Comparison of ENCODE assay signal across 21 cellular contexts in the genomic region with DNA sequence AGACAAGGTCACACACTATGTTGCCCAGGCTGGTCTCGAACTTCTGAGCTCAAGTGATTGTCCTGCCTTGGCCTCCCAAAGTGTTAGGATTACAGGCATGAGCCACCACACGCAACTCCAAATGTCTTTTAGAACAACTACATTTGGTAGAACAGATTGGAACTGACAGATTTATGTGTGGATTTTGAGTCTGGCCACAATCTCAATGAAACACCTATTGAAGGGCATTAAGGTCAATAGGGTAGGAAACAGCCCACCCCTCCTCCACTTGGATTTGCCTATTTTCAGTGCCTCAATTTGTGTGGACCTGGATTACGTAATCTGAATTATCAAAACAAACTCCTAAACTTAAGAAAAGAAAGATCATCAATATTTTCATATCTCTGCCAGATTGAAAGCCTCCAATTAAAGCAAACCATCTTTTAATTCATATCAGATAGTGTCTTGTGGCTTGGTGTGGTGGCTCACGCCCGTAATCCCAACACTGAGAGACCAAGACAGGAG. TPM values are rescaled to one million over a fixed set of nuclear protein-coding genes. Genes with fewer than 3 reads are reported as not detected.
DNase-seq lines count a peak whose midpoint lies in the region; ATAC-seq, FAIRE-seq and TF ChIP-seq lines count a peak whose summit lies in the region.
"Had no signal": no experiment of that assay in that cellular context is flagged by ENCODE, and none has a peak within 500 bp of the region (broad histone marks: within the 10 kb centered on the region; RNA-seq: fewer than 3 reads in every experiment).

No MANE protein-coding gene starts in this region.

- ATAC-seq in HepG2 (no peak), right lobe of liver (no peak)
- ATAC-seq: A549; CD8-positive, alpha-beta T cell had no signal

- TF ChIP-seq EP300 in HepG2 (IDR thresholded peaks at IDR 0.05; ENCODE audit: low read depth in 2 of 2, low read length in 2 of 2) = no peak
- TF ChIP-seq EP300 in HepG2 (CRISPR knock-in tag; IDR thresholded peaks at IDR 0.05; ENCODE audit: borderline replicate concordance) = no peak
- no peak for TF ChIP-seq EP300 in H1 (IDR thresholded peaks at IDR 0.05; ENCODE audit: borderline replicate concordance in 1 of 2, low read depth in 2 of 2, low read length in 2 of 2)

- H4K5ac ChIP-seq in H1 (ENCODE audit: insufficient read length, low read depth, low read length) = no peak overlapping the region

- TF ChIP-seq RAD21 in HepG2 (CRISPR knock-in tag; IDR thresholded peaks at IDR 0.05) (no peak), H1 (IDR thresholded peaks at IDR 0.05 in 1 of 2, conservative IDR thresholded peaks at IDR 0.05 in 1 of 2; ENCODE audit: low read depth in 2 of 2, low read length in 2 of 2) (no peak)

- H3K4ac ChIP-seq in H1 (replicated peaks; ENCODE audit: insufficient read length, low read depth, low read length) = no peak overlapping the region

- H2AK5ac ChIP-seq in H1 (ENCODE audit: low read depth, low read length) = no peak overlapping the region

- no peak overlapping the region for H3K56ac ChIP-seq in H1 (replicated peaks; ENCODE audit: insufficient read length, low read depth, low read length)

- H3K9me3 ChIP-seq in HepG2 (ENCODE audit: low read length) = no peaks in the 10 kb centered on the region
- H3K9me3 ChIP-seq in right lobe of liver = no peaks in the 10 kb centered on the region
- no peaks in the 10 kb centered on the region for H3K9me3 ChIP-seq in H1 (ENCODE audit: insufficient read depth in 2 of 2, low read depth in 1 of 2, low read length in 1 of 2)
- H3K9me3 ChIP-seq: A549; BLaER1 treated with 17β-estradiol and CSF1 and Interleukin-3, amounts not matched to agents 10 nM and 100 nM; Caco-2 had no signal

- no peak overlapping the region for H2AFZ ChIP-seq in HepG2 (ENCODE audit: low read length)
- no peak overlapping the region for H2AFZ ChIP-seq in H1 (ENCODE audit: low read length)

- no peak overlapping the region for H2BK5ac ChIP-seq in H1 (ENCODE audit: low read depth, low read length)

- H2BK15ac ChIP-seq in H1 (ENCODE audit: low read length) = no peak overlapping the region

- H3K36me3 ChIP-seq in HepG2 (replicated peaks in 1 of 2; ENCODE audit: control insufficient read depth in 1 of 2, insufficient read depth in 2 of 2, low read length in 2 of 2) (no peaks in the 10 kb centered on the region), right lobe of liver (no peaks in the 10 kb centered on the region), H1 (ENCODE audit: control insufficient read depth in 2 of 4, insufficient read depth in 4 of 4, low read length in 3 of 4) (no peaks in the 10 kb centered on the region)
- H3K36me3 ChIP-seq: BLaER1 treated with 17β-estradiol and CSF1 and Interleukin-3, amounts not matched to agents 10 nM and 100 nM had no signal

- intact Hi-C loops in HepG2 (cut with micrococcal nuclease; ENCODE audit: unreplicated experiment) = no loop called here
- intact Hi-C loops in right lobe of liver (cut with DNase I) = no loop called here

- in situ Hi-C loops in HepG2 (cut with HindIII; ENCODE audit: extremely low pct_ligation_motif_present, low pct_unique_long_range_greater_than_20kb) = no loop called here

- no TSS peak for BruUV-seq in HepG2 (replicated peaks; lab: Mats Ljungman, UMichigan)

- no peaks in the 10 kb centered on the region for H3K23me2 ChIP-seq in H1 (ENCODE audit: low read depth, low read length)

- no peak overlapping the region for H3K4me2 ChIP-seq in HepG2 (ENCODE audit: low read depth, low read length)
- no peak overlapping the region for H3K4me2 ChIP-seq in H1 (ENCODE audit: insufficient read depth in 1 of 2, low read depth in 2 of 2, low read length in 2 of 2)
- H3K4me2 ChIP-seq: A549; BLaER1 treated with 17β-estradiol and CSF1 and Interleukin-3, amounts not matched to agents 10 nM and 100 nM had no signal

- H3K79me2 ChIP-seq in HepG2 (ENCODE audit: insufficient read depth, low read length) (no peaks in the 10 kb centered on the region), H1 (ENCODE audit: control insufficient read depth in 1 of 2, insufficient read depth in 2 of 2, low read length in 2 of 2) (no peaks in the 10 kb centered on the region)

- H4K8ac ChIP-seq in H1 (ENCODE audit: extremely low read depth, insufficient read depth, low read length) = no peak overlapping the region

- CTCF ChIA-PET in HepG2 (lab: Yijun Ruan, JAX; ENCODE audit: low intra/inter-chr PET ratio, low total read pairs) (no interaction called here), H1 (lab: Charles Lee; ENCODE audit: partially characterized antibody) (no interaction called here)

- FAIRE-seq in HepG2 (lab: Jason Lieb, UNC) (no peak), H1 (lab: Jason Lieb, UNC) (no peak)
- FAIRE-seq: A549, D721Med, G401.6, GM12891, GM19239 had no signal

- no peak overlapping the region for H2BK12ac ChIP-seq in H1 (ENCODE audit: low read depth, low read length)

- no peak overlapping the region for H2BK120ac ChIP-seq in H1 (replicated peaks; ENCODE audit: low read depth, low read length)

- H4K20me1 ChIP-seq in HepG2 (ENCODE audit: insufficient read depth, low read length) = no peaks in the 10 kb centered on the region
- no peaks in the 10 kb centered on the region for H4K20me1 ChIP-seq in H1 (replicated peaks in 1 of 2; ENCODE audit: control insufficient read depth in 1 of 2, insufficient read depth in 2 of 2, low read length in 2 of 2)
- H4K20me1 ChIP-seq: BLaER1 treated with 17β-estradiol and CSF1 and Interleukin-3, amounts not matched to agents 10 nM and 100 nM had no signal

- H3K27me3 ChIP-seq in HepG2 (ENCODE audit: control insufficient read depth in 1 of 2, insufficient read depth in 2 of 2, low read length in 2 of 2) = no peaks in the 10 kb centered on the region
- no peaks in the 10 kb centered on the region for H3K27me3 ChIP-seq in right lobe of liver
- H3K27me3 ChIP-seq in H1 (replicated peaks in 1 of 4; ENCODE audit: control insufficient read depth in 3 of 4, extremely low read depth in 1 of 4, insufficient read depth in 3 of 4, low read length in 3 of 4) = no peaks in the 10 kb centered on the region
- H3K27me3 ChIP-seq: BLaER1 treated with 17β-estradiol and CSF1 and Interleukin-3, amounts not matched to agents 10 nM and 100 nM had no signal

- no peak for TF ChIP-seq CTCF in HepG2 (CRISPR knock-in tag; IDR thresholded peaks at IDR 0.05)
- no peak for TF ChIP-seq CTCF in right lobe of liver (IDR thresholded peaks at IDR 0.05)
- TF ChIP-seq CTCF in H1 (IDR thresholded peaks at IDR 0.05; ENCODE audit: control extremely low read depth in 1 of 3, insufficient read depth in 1 of 3, low read depth in 1 of 3, low read length in 3 of 3) = no peak

- no peaks in the 10 kb centered on the region for H3K4me1 ChIP-seq in HepG2 (ENCODE audit: insufficient read depth, low read length)
- H3K4me1 ChIP-seq in right lobe of liver = no peaks in the 10 kb centered on the region
- H3K4me1 ChIP-seq in H1 (replicated peaks in 1 of 4; ENCODE audit: control insufficient read depth in 3 of 4, insufficient read depth in 4 of 4, low read length in 3 of 4) = no peaks in the 10 kb centered on the region
- H3K4me1 ChIP-seq: A549, Caco-2 had no signal

- H3K14ac ChIP-seq in H1 (ENCODE audit: insufficient read length) = no peak overlapping the region

- no peak overlapping the region for H3K9ac ChIP-seq in HepG2 (ENCODE audit: insufficient read depth, low read depth, low read length)
- H3K9ac ChIP-seq in H1 (replicated peaks in 1 of 4; ENCODE audit: extremely low read depth in 1 of 4, low read depth in 3 of 4, low read length in 3 of 4) = no peak overlapping the region
- H3K9ac ChIP-seq: BLaER1 treated with 17β-estradiol and CSF1 and Interleukin-3, amounts not matched to agents 10 nM and 100 nM had no signal

- TF ChIP-seq POLR2A in HepG2 (IDR thresholded peaks at IDR 0.05; ENCODE audit: insufficient read depth in 1 of 2, low read depth in 2 of 2, low read length in 2 of 2) (no peak), right lobe of liver (IDR thresholded peaks at IDR 0.05) (no peak), H1 (IDR thresholded peaks at IDR 0.05; ENCODE audit: control extremely low read depth in 1 of 2, low read depth in 2 of 2, low read length in 2 of 2) (no peak)

- POLR2A ChIA-PET in HepG2 (lab: Yijun Ruan, JAX) (no interaction called here), H1 (lab: Charles Lee; ENCODE audit: partially characterized antibody) (interaction anchor here (1.1 kb wide), 1 partner anchor 15 kb away, joined by 3 read pairs; no protein-coding TSS in a partner anchor)

- H3K4me3 ChIP-seq in HepG2 (replicated peaks in 1 of 3; ENCODE audit: insufficient read depth in 1 of 3, low read depth in 2 of 3, low read length in 3 of 3) (no peak overlapping the region), right lobe of liver (no peak overlapping the region), H1 (ENCODE audit: extremely low read depth in 1 of 4, insufficient read depth in 2 of 4, low read depth in 3 of 4, low read length in 4 of 4) (no peak overlapping the region)
- H3K4me3 ChIP-seq: A549; BLaER1 treated with 17β-estradiol and CSF1 and Interleukin-3, amounts not matched to agents 10 nM and 100 nM had no signal

- H4K91ac ChIP-seq in H1 (replicated peaks; ENCODE audit: insufficient read length, low read length) = no peak overlapping the region

- no peak overlapping the region for H3K18ac ChIP-seq in H1 (ENCODE audit: extremely low read depth, low read length)

- no peak for DNase-seq in HepG2 (ENCODE audit: low spot score)
- DNase-seq in right lobe of liver = no peak
- DNase-seq in H1 (ENCODE audit: low read depth in 1 of 2, low spot score in 2 of 2) = no peak
- no peak for DNase-seq in kidney glomerular epithelial cell (lab: John Stamatoyannopoulos, UW)
- DNase-seq: AML-193; Caco-2; Calu3; CD4-positive, alpha-beta T cell; CD8-positive, alpha-beta T cell; DMS79 treated with DMSO at 0.1 percent for 48 hours; GF-D8 had no signal

- H3K79me1 ChIP-seq in H1 (ENCODE audit: low read depth, low read length) = no peaks in the 10 kb centered on the region

- no peak overlapping the region for H2BK20ac ChIP-seq in H1 (ENCODE audit: low read length)

- no peak overlapping the region for H3K23ac ChIP-seq in H1 (ENCODE audit: insufficient read length)

- 67% methylated on average over 5 of the region's 5 CpGs for WGBS in HepG2 (ENCODE audit: low lambda C conversion rate)
- WGBS in right lobe of liver (ENCODE audit: insufficient coverage, low coverage, low lambda C conversion rate, missing lambda C conversion rate) = 92% methylated on average over 5 of the region's 5 CpGs
- 86% methylated on average over 5 of the region's 5 CpGs; no CpG with 5 or more reads in 1 of the 2 experiments for WGBS in H1 (ENCODE audit: extremely low coverage in 1 of 2, insufficient coverage in 1 of 2, insufficient read length in 1 of 2, insufficient replicate concordance in 2 of 2, low coverage in 1 of 2, low lambda C conversion rate in 2 of 2, missing lambda C conversion rate in 1 of 2), 2 experiments

- no peak overlapping the region for H3K27ac ChIP-seq in HepG2 (ENCODE audit: extremely low read length, insufficient read depth, low read length)
- H3K27ac ChIP-seq in right lobe of liver = no peak overlapping the region
- H3K27ac ChIP-seq in H1 (ENCODE audit: low read depth, low read length) = no peak overlapping the region
- H3K27ac ChIP-seq: 22Rv1; A549; BLaER1 treated with 17β-estradiol and CSF1 and Interleukin-3, amounts not matched to agents 10 nM and 100 nM; C4-2B had no signal

RNA-seq across cellular contexts. Expression of a gene that starts 15.5 kb away (rescaled TPM):
- total RNA-seq in HepG2 (2016; rRNA removed; fragmentation: Illumina TruSeq; extraction: Trizol) = 194 and 260 TPM in 2 replicates
- total RNA-seq in HepG2 (2016; cell fraction: cytosol; rRNA removed; fragmentation: Illumina TruSeq; extraction: Trizol; ENCODE audit: low read depth) = 48.9 and 55.6 TPM in 2 replicates
- total RNA-seq in HepG2 (2016; cell fraction: insoluble cytoplasmic fraction; rRNA removed; fragmentation: Illumina TruSeq; extraction: Trizol) = 204 and 264 TPM in 2 replicates
- 86.8 and 98.1 TPM in 2 replicates for total RNA-seq in HepG2 (2016; cell fraction: membrane; rRNA removed; fragmentation: Illumina TruSeq; extraction: Trizol)
- total RNA-seq in HepG2 (2016; cell fraction: nucleus; rRNA removed; fragmentation: Illumina TruSeq; extraction: Trizol) = 194 and 215 TPM in 2 replicates
- 15.4 and 21.9 TPM in 2 replicates for polyA plus RNA-seq in HepG2 (2011; rRNA removed)
- polyA plus RNA-seq in HepG2 (2011; cell fraction: cytosol; rRNA removed) = 10.3 and 23.0 TPM in 2 replicates
- 4.8 and 9.7 TPM in 2 replicates for polyA plus RNA-seq in HepG2 (2011; cell fraction: nucleus; rRNA removed)
- 126 and 140 TPM in 2 replicates for polyA plus RNA-seq in HepG2 (2012)
- 10.5 and 11.8 TPM in 2 replicates for polyA plus RNA-seq in HepG2 (2016; cell fraction: cytosol; fragmentation: Illumina TruSeq; extraction: Trizol; ENCODE audit: low read depth)
- 87.6 and 99.1 TPM in 2 replicates for polyA plus RNA-seq in HepG2 (2016; cell fraction: insoluble cytoplasmic fraction; fragmentation: Illumina TruSeq; extraction: Trizol; ENCODE audit: low read depth)
- polyA plus RNA-seq in HepG2 (2016; cell fraction: membrane; fragmentation: Illumina TruSeq; extraction: Trizol; ENCODE audit: low read depth) = 25.9 and 27.7 TPM in 2 replicates
- 133 and 149 TPM in 2 replicates for polyA plus RNA-seq in HepG2 (2016; cell fraction: nucleus; fragmentation: Illumina TruSeq; extraction: Trizol; ENCODE audit: insufficient read depth, low read depth)
- 18.6 and 28.9 TPM in 2 replicates for polyA minus RNA-seq in HepG2 (2011; rRNA and poly(A)+ RNA removed; ENCODE audit: low replicate concordance)
- 39.5 and 63.8 TPM in 2 replicates for polyA minus RNA-seq in HepG2 (2011; cell fraction: cytosol; rRNA and poly(A)+ RNA removed)
- polyA minus RNA-seq in HepG2 (2011; cell fraction: nucleus; rRNA and poly(A)+ RNA removed) = 15.2 and 24.9 TPM in 2 replicates
- total RNA-seq in right lobe of liver = 100 to 1,000 TPM in 2 of 6 experiments, 10 to 100 TPM in 4; 35.9 to 144 (median 85.3) TPM
- 109 and 111 TPM in 2 replicates for total RNA-seq in H1 (2021; fragmentation: NEBNext Ultra II Directional; extraction: Animal tissue kit (Norgen Biotek cat#: 25700))
- 9.8 and 10.1 TPM in 2 replicates for polyA plus RNA-seq in H1 (2011; rRNA removed)
- polyA plus RNA-seq in H1 (2011; cell fraction: cytosol; rRNA removed) = 12.2 TPM
- 6.4 TPM for polyA plus RNA-seq in H1 (2011; cell fraction: nucleus; rRNA removed)
- polyA plus RNA-seq in H1 (2012, experiment 1 of 2) = 34.7 to 70.1 TPM (median 43.7 TPM) in 4 replicates
- 8.5 TPM for polyA plus RNA-seq in H1 (2012, experiment 2 of 2)
- 149 TPM for polyA plus RNA-seq in H1 (2013, experiment 1 of 2)
- polyA plus RNA-seq in H1 (2013, experiment 2 of 2) = 199 TPM
- polyA minus RNA-seq in H1 (2011; rRNA and poly(A)+ RNA removed) = 16.1 and 20.4 TPM in 2 replicates
- 25.0 TPM for polyA minus RNA-seq in H1 (2011; cell fraction: cytosol; rRNA and poly(A)+ RNA removed)
- 12.9 TPM for polyA minus RNA-seq in H1 (2011; cell fraction: nucleus; rRNA and poly(A)+ RNA removed)

RNA-seq across cellular contexts. Expression of a gene that starts 29.2 kb away (rescaled TPM):
- total RNA-seq in HepG2 (2016; rRNA removed; fragmentation: Illumina TruSeq; extraction: Trizol) (not detected in 2 replicates), right lobe of liver (not detected)
- total RNA-seq in HepG2 (2016; cell fraction: cytosol; rRNA removed; fragmentation: Illumina TruSeq; extraction: Trizol; ENCODE audit: low read depth) = not detected in 2 replicates
- total RNA-seq in HepG2 (2016; cell fraction: insoluble cytoplasmic fraction; rRNA removed; fragmentation: Illumina TruSeq; extraction: Trizol) = 0.04 TPM in 1 of 2 replicates, not detected in the other
- not detected in 2 replicates for total RNA-seq in HepG2 (2016; cell fraction: membrane; rRNA removed; fragmentation: Illumina TruSeq; extraction: Trizol)
- not detected in 2 replicates for total RNA-seq in HepG2 (2016; cell fraction: nucleus; rRNA removed; fragmentation: Illumina TruSeq; extraction: Trizol)
- polyA plus RNA-seq in HepG2 (2011; rRNA removed) (0.03 TPM in 1 of 2 replicates, not detected in the other), H1 (2011; rRNA removed) (not detected in 2 replicates)
- not detected in 2 replicates for polyA plus RNA-seq in HepG2 (2011; cell fraction: cytosol; rRNA removed)
- polyA plus RNA-seq in HepG2 (2011; cell fraction: nucleus; rRNA removed) = 0.13 TPM in 1 of 2 replicates, not detected in the other
- not detected in 2 replicates for polyA plus RNA-seq in HepG2 (2012)
- polyA plus RNA-seq in HepG2 (2016; cell fraction: cytosol; fragmentation: Illumina TruSeq; extraction: Trizol; ENCODE audit: low read depth) = not detected in 2 replicates
- polyA plus RNA-seq in HepG2 (2016; cell fraction: insoluble cytoplasmic fraction; fragmentation: Illumina TruSeq; extraction: Trizol; ENCODE audit: low read depth) = not detected in 2 replicates
- not detected in 2 replicates for polyA plus RNA-seq in HepG2 (2016; cell fraction: membrane; fragmentation: Illumina TruSeq; extraction: Trizol; ENCODE audit: low read depth)
- not detected in 2 replicates for polyA plus RNA-seq in HepG2 (2016; cell fraction: nucleus; fragmentation: Illumina TruSeq; extraction: Trizol; ENCODE audit: insufficient read depth, low read depth)
- 0.26 TPM in 1 of 2 replicates, not detected in the other for polyA minus RNA-seq in HepG2 (2011; rRNA and poly(A)+ RNA removed; ENCODE audit: low replicate concordance)
- not detected in 2 replicates for polyA minus RNA-seq in HepG2 (2011; cell fraction: cytosol; rRNA and poly(A)+ RNA removed)
- polyA minus RNA-seq in HepG2 (2011; cell fraction: nucleus; rRNA and poly(A)+ RNA removed) = 0.13 and 0.25 TPM in 2 replicates
- not detected in 2 replicates for total RNA-seq in H1 (2021; fragmentation: NEBNext Ultra II Directional; extraction: Animal tissue kit (Norgen Biotek cat#: 25700))
- not detected for polyA plus RNA-seq in H1 (2011; cell fraction: cytosol; rRNA removed)
- polyA plus RNA-seq in H1 (2011; cell fraction: nucleus; rRNA removed) = not detected
- polyA plus RNA-seq in H1 (2012, experiment 1 of 2) = not detected in 4 replicates
- not detected for polyA plus RNA-seq in H1 (2012, experiment 2 of 2)
- polyA plus RNA-seq in H1 (2013, experiment 1 of 2) = 0.04 TPM
- polyA plus RNA-seq in H1 (2013, experiment 2 of 2) = not detected
- not detected in 2 replicates for polyA minus RNA-seq in H1 (2011; rRNA and poly(A)+ RNA removed)
- polyA minus RNA-seq in H1 (2011; cell fraction: cytosol; rRNA and poly(A)+ RNA removed) = not detected
- polyA minus RNA-seq in H1 (2011; cell fraction: nucleus; rRNA and poly(A)+ RNA removed) = not detected
- total RNA-seq: A172; Caco-2; Calu3; CD4-positive, alpha-beta T cell; CD8-positive, alpha-beta T cell had no signal
- polyA plus RNA-seq: A549, BJ had no signal
